Comparison of ENCODE assay signal across 8 cellular contexts in the genomic region with DNA sequence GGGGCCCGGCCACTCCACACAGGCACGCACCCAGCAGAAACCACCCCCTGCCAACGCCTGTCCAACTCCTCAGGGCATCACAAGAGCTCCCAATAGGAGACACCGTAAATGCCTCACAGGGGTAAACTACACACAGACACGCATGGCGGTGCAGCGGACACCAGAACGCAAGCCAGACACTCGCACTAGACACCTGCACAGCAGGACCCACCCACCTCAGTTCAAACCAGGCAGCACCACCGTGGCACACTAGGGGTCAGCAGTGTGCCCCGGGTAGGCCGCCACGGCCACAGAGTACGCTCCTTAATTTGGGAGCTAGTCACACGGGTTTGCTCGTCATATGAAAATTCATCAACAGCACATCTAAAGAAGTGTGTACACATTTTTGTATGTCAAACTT. TPM values are rescaled to one million over a fixed set of nuclear protein-coding genes. Genes with fewer than 3 reads are reported as not detected.
DNase-seq lines count a peak whose midpoint lies in the region; ATAC-seq, FAIRE-seq and TF ChIP-seq lines count a peak whose summit lies in the region.

No MANE protein-coding gene starts in this region.

- no peak overlapping the region for H3K27ac ChIP-seq in MM.1S (ENCODE audit: low read length)

- TF ChIP-seq CTCF in MM.1S (IDR thresholded peaks at IDR 0.05; ENCODE audit: low read length) (peak; percentile 40), bronchial epithelial cell (IDR thresholded peaks at IDR 0.05; ENCODE audit: insufficient read depth, low read length, severe bottlenecking) (peak; percentile 84)

- H2AFZ ChIP-seq in MM.1S (ENCODE audit: low read length), result no peak overlapping the region

- no peak overlapping the region for H3K9ac ChIP-seq in MM.1S (ENCODE audit: low read length)

- H3K9me3 ChIP-seq in MM.1S (replicated peaks; ENCODE audit: insufficient read depth, low read length), result no peaks in the 10 kb centered on the region

- H3K4me1 ChIP-seq in MM.1S (ENCODE audit: low read length), result no peaks in the 10 kb centered on the region; the same call in 1 of the 2 replicates

- H3K4me2 ChIP-seq in MM.1S (ENCODE audit: low read depth, low read length), result no peak overlapping the region

- no peaks in the 10 kb centered on the region for H3K36me3 ChIP-seq in MM.1S (replicated peaks; ENCODE audit: insufficient read depth, low read length)
- peaks cover 18% of the 10 kb centered on the region for H3K36me3 ChIP-seq in bronchial epithelial cell (ENCODE audit: control insufficient read depth, insufficient read depth, low read length)

- H3K79me2 ChIP-seq in MM.1S (ENCODE audit: low read length), result peaks cover 81% of the 10 kb centered on the region

- peaks cover 7% of the 10 kb centered on the region for H3F3A ChIP-seq in MM.1S (ENCODE audit: insufficient read depth, low read length)

- ATAC-seq in left lobe of liver (peak; percentile 58), HG02885 (IDR thresholded peaks at IDR 0.05; ENCODE audit: poor library complexity, unreplicated experiment) (no peak)

- H3K27me3 ChIP-seq in MM.1S (replicated peaks; ENCODE audit: insufficient read depth, low read length) (no peaks in the 10 kb centered on the region), bronchial epithelial cell (ENCODE audit: control insufficient read depth, insufficient read depth, low read length) (no peaks in the 10 kb centered on the region)

- DNase-seq in DMS53 (lab: John Stamatoyannopoulos, UW) (peak; percentile 70), DMS53 treated with DMSO at 0.1 percent for 48 hours (lab: John Stamatoyannopoulos, UW; ENCODE audit: unreplicated experiment) (no peak), MM.1S (peak; percentile 32), bronchial epithelial cell (ENCODE audit: low read depth) (peak; percentile 63), left lobe of liver (ENCODE audit: low spot score) (peak; percentile 78)
- DNase-seq in activated CD4-positive, CD25-positive, alpha-beta regulatory T cell (lab: John Stamatoyannopoulos, UW), result peak; percentile 39 to 54 (median 50)
- peak; percentile 57 for DNase-seq in stimulated activated CD8-positive, alpha-beta memory T cell treated with anti-CD3 and anti-CD28 coated beads, Interleukin-12 subunit alpha, Interleukin-12 subunit beta, amount 100 ng/mL, for 1 hour (ENCODE audit: low read depth)

- no peaks in the 10 kb centered on the region for H4K20me1 ChIP-seq in MM.1S (ENCODE audit: insufficient read depth, low read length)

- no peak for FAIRE-seq in bronchial epithelial cell (lab: Jason Lieb, UNC)

- H3K9me2 ChIP-seq in MM.1S (replicated peaks; ENCODE audit: insufficient read depth, low read length), result no peaks in the 10 kb centered on the region

- no peak overlapping the region for H3K4me3 ChIP-seq in MM.1S (ENCODE audit: low read length)
- no peak overlapping the region for H3K4me3 ChIP-seq in bronchial epithelial cell (ENCODE audit: low read depth, low read length)

RNA-seq across cellular contexts. Expression of a gene that starts 3.4 kb away (rescaled TPM):
- 35.5 and 49.2 TPM in 2 replicates for total RNA-seq in bronchial epithelial cell
- 101 TPM for total RNA-seq in left lobe of liver

RNA-seq across cellular contexts. Expression of a gene that starts 52.5 kb away (rescaled TPM):
- total RNA-seq in bronchial epithelial cell (31.6 and 49.2 TPM in 2 replicates), left lobe of liver (33.3 TPM)

RNA-seq across cellular contexts. Expression of a gene that starts 52.8 kb away (rescaled TPM):
- 5.8 and 7.8 TPM in 2 replicates for total RNA-seq in bronchial epithelial cell
- total RNA-seq in left lobe of liver, result 33.9 TPM
